Comparison of ENCODE assay signal across 18 cellular contexts in genomic region chr14:101932668-101933067, GRCh38. TPM values are rescaled to one million over a fixed set of nuclear protein-coding genes. Genes with fewer than 3 reads are reported as not detected.
DNase-seq lines count a peak whose midpoint lies in the region; ATAC-seq and TF ChIP-seq lines count a peak whose summit lies in the region.
"Had no signal": no experiment of that assay in that cellular context is flagged by ENCODE, and none has a peak within 500 bp of the region (broad histone marks: within the 10 kb centered on the region; RNA-seq: fewer than 3 reads in every experiment).

No MANE protein-coding gene starts in this region.

- peaks cover 2% of the 10 kb centered on the region for H3K4me1 ChIP-seq in right cardiac atrium (ENCODE audit: control insufficient read depth, insufficient read depth, low read length)
- H3K4me1 ChIP-seq in adrenal gland (replicated peaks in 1 of 2), result peaks cover 5 to 15% of the 10 kb centered on the region in 2 donors
- peaks cover 4% of the 10 kb centered on the region for H3K4me1 ChIP-seq in mesenchymal stem cell (ENCODE audit: control insufficient read depth, insufficient read depth, low read depth, low read length)
- H3K4me1 ChIP-seq: colonic mucosa had no signal

- no peak overlapping the region for H3K14ac ChIP-seq in mesenchymal stem cell (ENCODE audit: low read length in 2 of 2)

- TF ChIP-seq CTCF in adrenal gland (IDR thresholded peaks at IDR 0.05), result no peak

- no peak overlapping the region for H2BK5ac ChIP-seq in mesenchymal stem cell (ENCODE audit: low read depth, low read length, poor library complexity, severe bottlenecking)

- H3K36me3 ChIP-seq in adrenal gland (replicated peaks in 1 of 2) (no peaks in the 10 kb centered on the region), mesenchymal stem cell (ENCODE audit: control insufficient read depth in 1 of 2, insufficient read depth in 2 of 2, low read depth in 1 of 2, low read length in 2 of 2) (peaks cover 3 to 16% of the 10 kb centered on the region in 2 experiments)
- H3K36me3 ChIP-seq: brain microvascular endothelial cell, colonic mucosa had no signal

- peak overlapping the region; percentile 14 for H3K9ac ChIP-seq in mesenchymal stem cell (ENCODE audit: low read length)

- intact Hi-C loops in Right ventricle myocardium inferior (cut with DNase I) (no loop called here), right cardiac atrium (cut with DNase I) (no loop called here), adrenal gland (cut with DNase I) (no loop called here)

- no peaks in the 10 kb centered on the region for H3K79me1 ChIP-seq in mesenchymal stem cell (replicated peaks; ENCODE audit: low read length, poor library complexity, severe bottlenecking)

- no peak overlapping the region for H3K18ac ChIP-seq in mesenchymal stem cell (ENCODE audit: low read depth in 1 of 2, low read length in 2 of 2)

- no peaks in the 10 kb centered on the region for H3K27me3 ChIP-seq in right cardiac atrium (ENCODE audit: control insufficient read depth, insufficient read depth)
- no peaks in the 10 kb centered on the region for H3K27me3 ChIP-seq in adrenal gland
- peaks cover 2 to 10% of the 10 kb centered on the region in 2 experiments for H3K27me3 ChIP-seq in mesenchymal stem cell (ENCODE audit: control insufficient read depth in 1 of 2, insufficient read depth in 1 of 2, low read length in 2 of 2)
- H3K27me3 ChIP-seq: brain microvascular endothelial cell, colonic mucosa, upper lobe of left lung had no signal

- no peak overlapping the region for H2AFZ ChIP-seq in mesenchymal stem cell (ENCODE audit: low read depth, low read length)
- H2AFZ ChIP-seq: GM23338 had no signal

- H3K4ac ChIP-seq in mesenchymal stem cell (ENCODE audit: low read depth in 1 of 2, low read length in 2 of 2), result no peak overlapping the region

- no peaks in the 10 kb centered on the region for H3K9me3 ChIP-seq in right cardiac atrium (ENCODE audit: control insufficient read depth, low read length)
- no peaks in the 10 kb centered on the region for H3K9me3 ChIP-seq in adrenal gland (replicated peaks in 1 of 3)
- no peaks in the 10 kb centered on the region for H3K9me3 ChIP-seq in mesenchymal stem cell (ENCODE audit: control insufficient read depth, low read length)
- H3K9me3 ChIP-seq: colonic mucosa, upper lobe of left lung had no signal

- no peak overlapping the region for H2BK12ac ChIP-seq in mesenchymal stem cell (ENCODE audit: low read length in 2 of 2)

- H2BK15ac ChIP-seq in mesenchymal stem cell (ENCODE audit: low read depth, poor library complexity, severe bottlenecking), result no peak overlapping the region

- H3K4me2 ChIP-seq in mesenchymal stem cell (ENCODE audit: low read length, poor library complexity, severe bottlenecking), result no peak overlapping the region
- H3K4me2 ChIP-seq: GM23338 had no signal

- H3K27ac ChIP-seq in right cardiac atrium (ENCODE audit: low read length) (no peak overlapping the region), adrenal gland (peak overlapping the region in 2 of 5 donors; percentile 4 to 62), mesenchymal stem cell (ENCODE audit: low read length, poor library complexity, severe bottlenecking) (no peak overlapping the region)
- H3K27ac ChIP-seq: brain microvascular endothelial cell, colonic mucosa, upper lobe of left lung had no signal

- in situ Hi-C loops in KBM-7 (cut with MboI; ENCODE audit: low pct_unique_long_range_greater_than_20kb, low sequenced_read_pairs), result no loop called here

- WGBS in right cardiac atrium, result 54% methylated on average over 7 of the region's 7 CpGs
- 37 to 55% (median 40%) methylated on average over 7 of the region's 7 CpGs for WGBS in adrenal gland, 4 donors
- 88% methylated on average over 7 of the region's 7 CpGs for WGBS in mesenchymal stem cell

- no peak overlapping the region for H4K91ac ChIP-seq in mesenchymal stem cell (ENCODE audit: low read length)

- ATAC-seq in Right ventricle myocardium inferior, result no peak
- ATAC-seq in right cardiac atrium, result no peak
- ATAC-seq: GM23338 had no signal

- no peak for TF ChIP-seq POLR2A in adrenal gland (IDR thresholded peaks at IDR 0.05)

- H2AK5ac ChIP-seq in mesenchymal stem cell (ENCODE audit: low read length, severe bottlenecking), result no peak overlapping the region

- H3K23ac ChIP-seq in mesenchymal stem cell (ENCODE audit: low read length in 2 of 2), result no peak overlapping the region

- H4K8ac ChIP-seq in mesenchymal stem cell (ENCODE audit: low read length), result no peak overlapping the region

- H2BK120ac ChIP-seq in mesenchymal stem cell (ENCODE audit: low read depth, low read length), result no peak overlapping the region

- DNase-seq in Right ventricle myocardium inferior (ENCODE audit: missing footprints), result peak; percentile 2
- DNase-seq in right cardiac atrium, result no peak
- DNase-seq in adrenal gland, result peak in 4 of 7 donors; percentile 48 to 74 (median 60)
- DNase-seq in mesenchymal stem cell, result no peak
- DNase-seq in activated CD4-positive, alpha-beta T cell treated with anti-CD3 and anti-CD28 coated beads for 48 hours, result no peak
- DNase-seq in middle frontal gyrus (ENCODE audit: extremely low spot score, low spot score), result no peak
- no peak for DNase-seq in KBM-7
- DNase-seq: activated naive CD8-positive, alpha-beta T cell treated with anti-CD3 and anti-CD28 coated beads, Interleukin-2, amount 10 ng/mL, durations not matched to agents 7 days and 5 days; brain microvascular endothelial cell; colonic mucosa; Karpas-422; mammary epithelial cell; NCI-H2081 treated with DMSO at 0.1 percent for 48 hours; NCI-H524 treated with DMSO at 0.1 percent for 48 hours; SHP77; stimulated activated CD4-positive, alpha-beta T cell treated with anti-CD3 and anti-CD28 coated beads, Interleukin-15, amount 100 ng/mL, for 24 hours had no signal

- H3K4me3 ChIP-seq in right cardiac atrium (ENCODE audit: low read length) (no peak overlapping the region), adrenal gland (no peak overlapping the region), mesenchymal stem cell (ENCODE audit: insufficient read depth in 1 of 2, low read depth in 1 of 2, low read length in 2 of 2) (no peak overlapping the region)
- H3K4me3 ChIP-seq: colonic mucosa, GM23338, upper lobe of left lung had no signal

RNA-seq across cellular contexts. Expression of gene DYNC1H1, which starts 31.7 kb away (rescaled TPM):
- 348 TPM for total RNA-seq in Right ventricle myocardium inferior
- total RNA-seq in right cardiac atrium, result 100 to 1,000 TPM; 287 to 411 (median 341) TPM
- 188 TPM for polyA plus RNA-seq in right cardiac atrium
- 100 to 1,000 TPM; 295 to 509 (median 370) TPM for total RNA-seq in adrenal gland
- 100 to 1,000 TPM; 202 to 337 (median 273) TPM for polyA plus RNA-seq in adrenal gland
- 97.7 TPM for polyA plus RNA-seq in mesenchymal stem cell (2013, experiment 1 of 2)
- polyA plus RNA-seq in mesenchymal stem cell (2013, experiment 2 of 2), result 90.8 TPM

Comparison
In these comparisons a context has a peak if more than half of its experiments do, and no peak if none do; other contexts are left out.
1. DNase-seq: peak in Right ventricle myocardium inferior (single experiment) and adrenal gland (4 of 7); none in right cardiac atrium (0 of 3), mesenchymal stem cell (single experiment), activated CD4-positive, alpha-beta T cell treated with anti-CD3 and anti-CD28 coated beads for 48 hours (single experiment), middle frontal gyrus (single experiment) and KBM-7 (single experiment).